ENCODE assay signal across 8 cellular contexts in the genomic region with DNA sequence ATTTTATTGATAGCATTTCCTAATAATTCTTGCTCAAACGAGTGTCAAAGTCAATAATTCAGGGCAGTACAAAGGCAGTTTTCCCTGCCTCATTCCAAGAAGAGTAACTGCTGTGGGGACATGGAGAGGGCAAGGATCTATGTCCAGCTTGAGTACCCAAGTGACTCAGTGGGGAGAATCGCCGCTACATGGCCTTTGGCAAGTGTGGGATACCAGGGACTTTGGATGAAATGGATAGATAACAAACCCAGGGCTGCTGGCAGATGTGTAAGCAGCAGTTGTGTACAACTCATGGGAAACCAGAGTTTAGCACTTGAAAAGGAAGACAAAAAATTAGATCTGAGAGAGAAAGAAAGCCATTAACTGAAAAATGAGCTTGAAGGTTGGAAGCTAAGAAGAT.
"Had no signal": no experiment of that assay in that cellular context is flagged by ENCODE, and none has a peak within 500 bp of the region (broad histone marks: within the 10 kb centered on the region; RNA-seq: fewer than 3 reads in every experiment).

No MANE protein-coding gene starts in this region.

- ATAC-seq: GM12878 had no signal

- FAIRE-seq: G401.6, GM12878, GM12891, GM12892, GM18507, GM19239 had no signal

- DNase-seq: GDM1, GF-D8 had no signal

- H3K4me3 ChIP-seq: GM12878 had no signal
